In genomic region chr15:81115054-81115939, GRCh38 we compare ENCODE assay signal across 1 cellular context.
TF ChIP-seq lines count a peak whose summit lies in the region.

No MANE protein-coding gene starts in this region.

TF ChIP-seq in K562, 482 proteins besides CTCF, POLR2A, EP300 and RAD21 (continued from another document):
- TF ChIP-seq, protein P1, sequence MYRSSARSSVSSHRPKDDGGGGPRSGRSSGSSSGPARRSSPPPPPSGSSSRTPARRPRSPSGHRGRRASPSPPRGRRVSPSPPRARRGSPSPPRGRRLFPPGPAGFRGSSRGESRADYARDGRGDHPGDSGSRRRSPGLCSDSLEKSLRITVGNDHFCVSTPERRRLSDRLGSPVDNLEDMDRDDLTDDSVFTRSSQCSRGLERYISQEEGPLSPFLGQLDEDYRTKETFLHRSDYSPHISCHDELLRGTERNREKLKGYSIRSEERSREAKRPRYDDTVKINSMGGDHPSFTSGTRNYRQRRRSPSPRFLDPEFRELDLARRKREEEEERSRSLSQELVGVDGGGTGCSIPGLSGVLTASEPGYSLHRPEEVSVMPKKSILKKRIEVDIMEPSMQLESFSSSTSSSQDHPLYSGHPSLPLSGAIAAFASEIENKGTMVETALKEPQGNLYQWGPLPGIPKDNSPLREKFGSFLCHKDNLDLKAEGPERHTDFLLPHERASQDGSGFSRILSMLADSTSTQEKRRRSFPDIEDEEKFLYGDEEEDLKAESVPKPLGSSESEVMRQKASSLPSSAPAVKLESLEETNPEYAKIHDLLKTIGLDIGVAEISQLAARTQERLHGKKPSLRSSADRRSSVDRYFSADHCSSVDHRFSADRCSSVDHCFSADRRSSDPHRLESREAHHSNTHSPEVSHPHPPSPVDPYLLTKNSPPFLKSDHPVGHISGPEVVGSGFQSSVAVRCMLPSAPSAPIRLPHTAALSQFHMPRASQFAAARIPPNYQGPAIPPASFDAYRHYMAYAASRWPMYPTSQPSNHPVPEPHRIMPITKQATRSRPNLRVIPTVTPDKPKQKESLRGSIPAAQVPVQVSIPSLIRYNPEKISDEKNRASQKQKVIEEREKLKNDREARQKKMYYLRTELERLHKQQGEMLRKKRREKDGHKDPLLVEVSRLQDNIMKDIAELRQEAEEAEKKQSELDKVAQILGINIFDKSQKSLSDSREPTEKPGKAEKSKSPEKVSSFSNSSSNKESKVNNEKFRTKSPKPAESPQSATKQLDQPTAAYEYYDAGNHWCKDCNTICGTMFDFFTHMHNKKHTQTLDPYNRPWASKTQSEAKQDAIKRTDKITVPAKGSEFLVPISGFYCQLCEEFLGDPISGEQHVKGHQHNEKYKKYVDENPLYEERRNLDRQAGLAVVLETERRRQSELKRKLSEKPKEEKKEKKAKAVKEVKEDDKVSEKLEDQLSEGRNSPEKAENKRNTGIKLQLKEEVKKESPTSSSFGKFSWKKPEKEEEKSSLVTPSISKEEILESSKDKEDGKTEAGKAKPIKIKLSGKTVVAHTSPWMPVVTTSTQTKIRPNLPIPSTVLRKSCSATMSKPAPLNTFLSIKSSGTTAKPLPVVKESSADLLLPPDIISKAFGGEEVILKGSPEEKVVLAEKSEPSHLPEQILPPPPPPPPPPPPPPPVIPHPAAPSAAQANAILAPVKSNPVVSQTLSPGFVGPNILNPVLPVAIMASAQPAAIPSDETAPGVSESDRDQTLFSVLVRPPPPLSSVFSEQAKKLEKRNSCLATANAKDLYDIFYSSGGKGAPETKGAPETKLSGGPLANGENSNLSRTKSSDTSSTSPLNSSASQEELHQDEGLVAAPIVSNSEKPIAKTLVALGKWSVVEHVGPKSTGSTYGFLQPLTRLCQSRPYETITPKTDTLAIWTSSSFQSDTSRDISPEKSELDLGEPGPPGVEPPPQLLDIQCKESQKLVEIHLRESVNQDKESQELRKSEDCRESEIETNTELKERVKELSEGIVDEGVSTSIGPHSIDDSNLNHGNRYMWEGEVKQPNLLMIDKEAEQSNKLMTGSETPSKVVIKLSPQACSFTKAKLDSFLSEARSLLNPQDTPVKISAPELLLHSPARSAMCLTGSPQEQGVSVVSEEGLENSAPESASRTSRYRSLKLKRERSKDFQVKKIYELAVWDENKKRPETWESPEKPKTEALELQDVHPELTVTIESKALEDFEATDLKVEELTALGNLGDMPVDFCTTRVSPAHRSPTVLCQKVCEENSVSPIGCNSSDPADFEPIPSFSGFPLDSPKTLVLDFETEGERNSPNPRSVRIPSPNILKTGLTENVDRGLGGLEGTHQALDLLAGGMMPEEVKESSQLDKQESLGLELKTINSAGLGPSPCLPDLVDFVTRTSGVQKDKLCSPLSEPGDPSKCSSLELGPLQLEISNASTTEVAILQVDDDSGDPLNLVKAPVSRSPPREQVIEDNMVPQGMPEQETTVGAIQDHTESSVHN (IDR thresholded peaks at IDR 0.05; ENCODE audit: borderline replicate concordance in 1 of 2, low read depth in 1 of 2) = no peak
- peak; percentile 53; the same call in 1 of the 2 replicates for TF ChIP-seq KLF6 (CRISPR knock-in tag; IDR thresholded peaks at IDR 0.05; ENCODE audit: borderline replicate concordance)
- TF ChIP-seq ZNF592 (IDR thresholded peaks at IDR 0.05) = peak; percentile 89
- TF ChIP-seq, protein P2, sequence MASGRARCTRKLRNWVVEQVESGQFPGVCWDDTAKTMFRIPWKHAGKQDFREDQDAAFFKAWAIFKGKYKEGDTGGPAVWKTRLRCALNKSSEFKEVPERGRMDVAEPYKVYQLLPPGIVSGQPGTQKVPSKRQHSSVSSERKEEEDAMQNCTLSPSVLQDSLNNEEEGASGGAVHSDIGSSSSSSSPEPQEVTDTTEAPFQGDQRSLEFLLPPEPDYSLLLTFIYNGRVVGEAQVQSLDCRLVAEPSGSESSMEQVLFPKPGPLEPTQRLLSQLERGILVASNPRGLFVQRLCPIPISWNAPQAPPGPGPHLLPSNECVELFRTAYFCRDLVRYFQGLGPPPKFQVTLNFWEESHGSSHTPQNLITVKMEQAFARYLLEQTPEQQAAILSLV (tag; IDR thresholded peaks at IDR 0.05) = peak; percentile 64; the same call in 1 of the 2 replicates
- no peak for TF ChIP-seq ID3 (CRISPR knock-in tag; IDR thresholded peaks at IDR 0.05)
- peak; percentile 63; the same call in 1 of the 2 replicates for TF ChIP-seq ID3 (tag; IDR thresholded peaks at IDR 0.05)
- no peak for TF ChIP-seq NR2C1 (IDR thresholded peaks at IDR 0.05)
- 0 out of 2 replicates have a peak, but pooled peaks have one; percentile 28 for TF ChIP-seq NR2C1 (tag; IDR thresholded peaks at IDR 0.05)
- 0 out of 2 replicates have a peak, but pooled peaks have one; percentile 52 for TF ChIP-seq ZNF644 (tag; IDR thresholded peaks at IDR 0.05; ENCODE audit: low read depth)
- TF ChIP-seq, protein P3, sequence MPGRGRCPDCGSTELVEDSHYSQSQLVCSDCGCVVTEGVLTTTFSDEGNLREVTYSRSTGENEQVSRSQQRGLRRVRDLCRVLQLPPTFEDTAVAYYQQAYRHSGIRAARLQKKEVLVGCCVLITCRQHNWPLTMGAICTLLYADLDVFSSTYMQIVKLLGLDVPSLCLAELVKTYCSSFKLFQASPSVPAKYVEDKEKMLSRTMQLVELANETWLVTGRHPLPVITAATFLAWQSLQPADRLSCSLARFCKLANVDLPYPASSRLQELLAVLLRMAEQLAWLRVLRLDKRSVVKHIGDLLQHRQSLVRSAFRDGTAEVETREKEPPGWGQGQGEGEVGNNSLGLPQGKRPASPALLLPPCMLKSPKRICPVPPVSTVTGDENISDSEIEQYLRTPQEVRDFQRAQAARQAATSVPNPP (IDR thresholded peaks at IDR 0.05; ENCODE audit: borderline replicate concordance, insufficient read depth, insufficient read length) = no peak
- TF ChIP-seq CBFA2T3 (IDR thresholded peaks at IDR 0.05) = no peak
- TF ChIP-seq MAFF (IDR thresholded peaks at IDR 0.05; ENCODE audit: low read length) = peak; percentile 37; the same call in 1 of the 2 replicates
- TF ChIP-seq JUND (IDR thresholded peaks at IDR 0.05; ENCODE audit: borderline replicate concordance, low read depth, low read length) = no peak
- TF ChIP-seq JUND (tag; IDR thresholded peaks at IDR 0.05; ENCODE audit: borderline replicate concordance, low read depth, low read length) = no peak
- TF ChIP-seq MEF2D (tag; conservative IDR thresholded peaks at IDR 0.05; ENCODE audit: low read depth) = peak; percentile 69
- peak; percentile 65; the same call in 1 of the 2 replicates for TF ChIP-seq C11orf30 (IDR thresholded peaks at IDR 0.05; ENCODE audit: low read depth)
- TF ChIP-seq DDX20 (tag; IDR thresholded peaks at IDR 0.05; ENCODE audit: low read depth) = 0 out of 2 replicates have a peak, but pooled peaks have one; percentile 70
- TF ChIP-seq FUS (optimal IDR thresholded peaks at IDR 0.05; ENCODE audit: low read depth, low read length) = no peak
- TF ChIP-seq, protein P4, sequence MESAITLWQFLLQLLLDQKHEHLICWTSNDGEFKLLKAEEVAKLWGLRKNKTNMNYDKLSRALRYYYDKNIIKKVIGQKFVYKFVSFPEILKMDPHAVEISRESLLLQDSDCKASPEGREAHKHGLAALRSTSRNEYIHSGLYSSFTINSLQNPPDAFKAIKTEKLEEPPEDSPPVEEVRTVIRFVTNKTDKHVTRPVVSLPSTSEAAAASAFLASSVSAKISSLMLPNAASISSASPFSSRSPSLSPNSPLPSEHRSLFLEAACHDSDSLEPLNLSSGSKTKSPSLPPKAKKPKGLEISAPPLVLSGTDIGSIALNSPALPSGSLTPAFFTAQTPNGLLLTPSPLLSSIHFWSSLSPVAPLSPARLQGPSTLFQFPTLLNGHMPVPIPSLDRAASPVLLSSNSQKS (CRISPR knock-in tag; IDR thresholded peaks at IDR 0.05) = no peak
- 0 out of 2 replicates have a peak, but pooled peaks have one; percentile 14 for TF ChIP-seq POLR2G (IDR thresholded peaks at IDR 0.05; ENCODE audit: low read depth, low read length)
- TF ChIP-seq SRSF3 (IDR thresholded peaks at IDR 0.05; ENCODE audit: insufficient read depth, low read length) = no peak
- TF ChIP-seq ZNF316 (IDR thresholded peaks at IDR 0.05) = peak; percentile 70
- 0 out of 2 replicates have a peak, but pooled peaks have one; percentile 20 for TF ChIP-seq CXXC5 (CRISPR knock-in tag; IDR thresholded peaks at IDR 0.05)
- no peak for TF ChIP-seq ZSCAN29 (IDR thresholded peaks at IDR 0.05)
- TF ChIP-seq DMBX1 (CRISPR knock-in tag; IDR thresholded peaks at IDR 0.05; ENCODE audit: borderline replicate concordance) = peak; percentile 89
- no peak for TF ChIP-seq ZNF766 (CRISPR knock-in tag; conservative IDR thresholded peaks at IDR 0.05)
- no peak for TF ChIP-seq STAG1 (CRISPR knock-in tag; IDR thresholded peaks at IDR 0.05; ENCODE audit: borderline replicate concordance)
- TF ChIP-seq PYGO2 (tag; IDR thresholded peaks at IDR 0.05) = 0 out of 2 replicates have a peak, but pooled peaks have one; percentile 49
- TF ChIP-seq PTTG1 (tag; IDR thresholded peaks at IDR 0.05; ENCODE audit: low read depth) = peak; percentile 71; the same call in 1 of the 2 replicates
- peak; percentile 49; the same call in 1 of the 2 replicates for TF ChIP-seq HDAC8 (tag; IDR thresholded peaks at IDR 0.05)
- TF ChIP-seq SMAD4 (CRISPR knock-in tag; conservative IDR thresholded peaks at IDR 0.05) = peak; percentile 65
- no peak for TF ChIP-seq NFXL1 (CRISPR knock-in tag; IDR thresholded peaks at IDR 0.05)
- TF ChIP-seq PTRF (tag; IDR thresholded peaks at IDR 0.05) = peak; percentile 79
